ENCODE assay signal across 25 cellular contexts in genomic region chr5:36246011-36246410, GRCh38. TPM values are rescaled to one million over a fixed set of nuclear protein-coding genes. Genes with fewer than 3 reads are reported as not detected.
A peak's percentile ranks its signal among the peaks of the same experiment; 100 is the strongest.
DNase-seq lines count a peak whose midpoint lies in the region; ATAC-seq, FAIRE-seq and TF ChIP-seq lines count a peak whose summit lies in the region.
"Had no signal": no experiment of that assay in that cellular context is flagged by ENCODE, and none has a peak within 500 bp of the region (broad histone marks: within the 10 kb centered on the region; RNA-seq: fewer than 3 reads in every experiment).

No MANE protein-coding gene starts in this region.

- no peak for ATAC-seq in HepG2
- ATAC-seq in right lobe of liver, result no peak
- ATAC-seq: A549 had no signal

- CTCF ChIA-PET in HepG2 (lab: Yijun Ruan, JAX; ENCODE audit: low intra/inter-chr PET ratio, low total read pairs), result no interaction called here

- intact Hi-C loops in HepG2 (cut with micrococcal nuclease; ENCODE audit: unreplicated experiment), result no loop called here
- intact Hi-C loops in right lobe of liver (cut with DNase I), result no loop called here

- POLR2A ChIA-PET in HepG2 (lab: Yijun Ruan, JAX), result no interaction called here

- no peak for TF ChIP-seq RAD21 in HepG2 (CRISPR knock-in tag; IDR thresholded peaks at IDR 0.05)

- H3K4me3 ChIP-seq in HepG2 (replicated peaks in 1 of 3; ENCODE audit: insufficient read depth in 1 of 3, low read depth in 2 of 3, low read length in 3 of 3), result no peak overlapping the region
- no peak overlapping the region for H3K4me3 ChIP-seq in right lobe of liver
- H3K4me3 ChIP-seq in hepatocyte, result no peak overlapping the region
- H3K4me3 ChIP-seq: A549, BLaER1 had no signal

- H3K9me3 ChIP-seq in HepG2 (ENCODE audit: low read length) (no peaks in the 10 kb centered on the region), right lobe of liver (no peaks in the 10 kb centered on the region), hepatocyte (ENCODE audit: low read depth) (no peaks in the 10 kb centered on the region)
- H3K9me3 ChIP-seq: A549, BLaER1, Caco-2 had no signal

- H3K9ac ChIP-seq in HepG2 (ENCODE audit: insufficient read depth, low read depth, low read length), result no peak overlapping the region
- H3K9ac ChIP-seq: BLaER1 had no signal

- H3K36me3 ChIP-seq in HepG2 (replicated peaks in 1 of 2; ENCODE audit: control insufficient read depth in 1 of 2, insufficient read depth in 2 of 2, low read length in 2 of 2), result no peaks in the 10 kb centered on the region
- H3K36me3 ChIP-seq in right lobe of liver, result no peaks in the 10 kb centered on the region
- H3K36me3 ChIP-seq in hepatocyte (replicated peaks; ENCODE audit: insufficient read depth, low read depth), result no peaks in the 10 kb centered on the region
- H3K36me3 ChIP-seq: BE2C, BLaER1 had no signal

- in situ Hi-C loops in HepG2 (cut with HindIII; ENCODE audit: extremely low pct_ligation_motif_present, low pct_unique_long_range_greater_than_20kb), result no loop called here

- WGBS in HepG2 (ENCODE audit: low lambda C conversion rate), result 83% methylated on average over 5 of the region's 5 CpGs
- WGBS in right lobe of liver (ENCODE audit: insufficient coverage, low coverage, low lambda C conversion rate, missing lambda C conversion rate), result 72% methylated on average over 5 of the region's 5 CpGs
- 78% methylated on average over 5 of the region's 5 CpGs for WGBS in hepatocyte (ENCODE audit: low lambda C conversion rate, missing lambda C conversion rate)

- H2AFZ ChIP-seq in HepG2 (ENCODE audit: low read length) (no peak overlapping the region), hepatocyte (no peak overlapping the region)

- H3K4me2 ChIP-seq in HepG2 (ENCODE audit: low read depth, low read length), result no peak overlapping the region
- H3K4me2 ChIP-seq in hepatocyte, result peak overlapping the region; percentile 44
- H3K4me2 ChIP-seq: A549, BLaER1 had no signal

- no peak for FAIRE-seq in HepG2 (lab: Jason Lieb, UNC)
- FAIRE-seq: A549, D721Med, G401.6, GM12891, GM19239 had no signal

- no peak for TF ChIP-seq CTCF in HepG2 (CRISPR knock-in tag; IDR thresholded peaks at IDR 0.05)
- TF ChIP-seq CTCF in right lobe of liver (IDR thresholded peaks at IDR 0.05), result no peak
- TF ChIP-seq CTCF in hepatocyte (IDR thresholded peaks at IDR 0.05; ENCODE audit: poor library complexity), result no peak

- no peak for DNase-seq in HepG2 (ENCODE audit: low spot score)
- no peak for DNase-seq in right lobe of liver
- no peak for DNase-seq in hepatocyte (ENCODE audit: low spot score)
- DNase-seq in COLO668 (lab: John Stamatoyannopoulos, UW; ENCODE audit: unreplicated experiment), result no peak
- no peak for DNase-seq in NCI-H510A (lab: John Stamatoyannopoulos, UW)
- DNase-seq: ACHN; BE2C; C1 segment of cervical spinal cord; Caco-2; Calu3; CD4-positive, alpha-beta memory T cell; CD4-positive, CD25-positive, alpha-beta regulatory T cell; CD8-positive, alpha-beta memory T cell; DMS79 treated with DMSO at 0.1 percent for 48 hours; GF-D8 had no signal

- no peaks in the 10 kb centered on the region for H3K9me2 ChIP-seq in hepatocyte (replicated peaks; ENCODE audit: insufficient read depth)

- no TSS peak for BruUV-seq in HepG2 (replicated peaks; lab: Mats Ljungman, UMichigan)

- no peak for TF ChIP-seq EP300 in HepG2 (IDR thresholded peaks at IDR 0.05; ENCODE audit: low read depth in 2 of 2, low read length in 2 of 2)
- TF ChIP-seq EP300 in HepG2 (CRISPR knock-in tag; IDR thresholded peaks at IDR 0.05; ENCODE audit: borderline replicate concordance), result no peak

- H3K27me3 ChIP-seq in HepG2 (ENCODE audit: control insufficient read depth in 1 of 2, insufficient read depth in 2 of 2, low read length in 2 of 2) (no peaks in the 10 kb centered on the region), right lobe of liver (no peaks in the 10 kb centered on the region), hepatocyte (no peaks in the 10 kb centered on the region)
- H3K27me3 ChIP-seq: BE2C, BLaER1 had no signal

- H3K4me1 ChIP-seq in HepG2 (ENCODE audit: insufficient read depth, low read length) (peaks cover 15% of the 10 kb centered on the region), right lobe of liver (peaks cover 0 to 14% (median 3%) of the 10 kb centered on the region in 4 donors), hepatocyte (ENCODE audit: insufficient read depth) (peaks cover 11% of the 10 kb centered on the region)
- H3K4me1 ChIP-seq: BE2C had no signal

- peaks cover under 1% of the 10 kb centered on the region for H3K79me2 ChIP-seq in HepG2 (ENCODE audit: insufficient read depth, low read length)
- H3K79me2 ChIP-seq in hepatocyte, result no peaks in the 10 kb centered on the region

- TF ChIP-seq POLR2A in HepG2 (IDR thresholded peaks at IDR 0.05; ENCODE audit: insufficient read depth in 1 of 2, low read depth in 2 of 2, low read length in 2 of 2) (no peak), right lobe of liver (IDR thresholded peaks at IDR 0.05) (no peak)

- H4K20me1 ChIP-seq in HepG2 (ENCODE audit: insufficient read depth, low read length) (no peaks in the 10 kb centered on the region), hepatocyte (ENCODE audit: insufficient read depth, poor library complexity, severe bottlenecking) (no peaks in the 10 kb centered on the region)
- H4K20me1 ChIP-seq: BLaER1 had no signal

- H3K27ac ChIP-seq in HepG2 (ENCODE audit: extremely low read length, insufficient read depth, low read length) (no peak overlapping the region), right lobe of liver (no peak overlapping the region), hepatocyte (peak overlapping the region; percentile 76)
- H3K27ac ChIP-seq: 22Rv1, A549, BLaER1 had no signal

TF ChIP-seq in HepG2, 621 proteins besides CTCF, POLR2A, EP300 and RAD21:
- TF ChIP-seq CHD4 (IDR thresholded peaks at IDR 0.05; ENCODE audit: borderline replicate concordance, low read length) (no peak), CEBPB (IDR thresholded peaks at IDR 0.05; ENCODE audit: borderline replicate concordance, low read depth, low read length) (peak; percentile 25; the same call in 1 of the 2 replicates), ZNF781 (CRISPR knock-in tag; IDR thresholded peaks at IDR 0.05; ENCODE audit: borderline replicate concordance, not compliant biosample characterization) (no peak)
TF ChIP-seq in HepG2: peak in this region for 1.

RNA-seq across cellular contexts. Expression of gene NADK2, which starts 4.3 kb away (rescaled TPM):
- total RNA-seq in HepG2 (2016; rRNA removed; fragmentation: Illumina TruSeq; extraction: Trizol) (71.4 and 94.9 TPM in 2 replicates), right lobe of liver (100 to 1,000 TPM; 102 to 253 (median 142) TPM), hepatocyte (83.0 and 102 TPM in 2 replicates)
- total RNA-seq in HepG2 (2016; cell fraction: cytosol; rRNA removed; fragmentation: Illumina TruSeq; extraction: Trizol; ENCODE audit: low read depth), result 16.2 and 22.5 TPM in 2 replicates
- 66.3 and 99.8 TPM in 2 replicates for total RNA-seq in HepG2 (2016; cell fraction: insoluble cytoplasmic fraction; rRNA removed; fragmentation: Illumina TruSeq; extraction: Trizol)
- 39.1 and 45.5 TPM in 2 replicates for total RNA-seq in HepG2 (2016; cell fraction: membrane; rRNA removed; fragmentation: Illumina TruSeq; extraction: Trizol)
- 36.8 and 39.2 TPM in 2 replicates for total RNA-seq in HepG2 (2016; cell fraction: nucleus; rRNA removed; fragmentation: Illumina TruSeq; extraction: Trizol)
- polyA plus RNA-seq in HepG2 (2011; rRNA removed) (13.9 and 14.6 TPM in 2 replicates), hepatocyte (33.8 and 43.1 TPM in 2 replicates)
- 6.9 and 10.4 TPM in 2 replicates for polyA plus RNA-seq in HepG2 (2011; cell fraction: cytosol; rRNA removed)
- 5.7 and 12.0 TPM in 2 replicates for polyA plus RNA-seq in HepG2 (2011; cell fraction: nucleus; rRNA removed)
- polyA plus RNA-seq in HepG2 (2012), result 28.2 and 41.4 TPM in 2 replicates
- polyA plus RNA-seq in HepG2 (2016; cell fraction: cytosol; fragmentation: Illumina TruSeq; extraction: Trizol; ENCODE audit: low read depth), result 11.5 and 11.7 TPM in 2 replicates
- 63.7 and 67.5 TPM in 2 replicates for polyA plus RNA-seq in HepG2 (2016; cell fraction: insoluble cytoplasmic fraction; fragmentation: Illumina TruSeq; extraction: Trizol; ENCODE audit: low read depth)
- polyA plus RNA-seq in HepG2 (2016; cell fraction: membrane; fragmentation: Illumina TruSeq; extraction: Trizol; ENCODE audit: low read depth), result 21.2 and 22.8 TPM in 2 replicates
- polyA plus RNA-seq in HepG2 (2016; cell fraction: nucleus; fragmentation: Illumina TruSeq; extraction: Trizol; ENCODE audit: insufficient read depth, low read depth), result 67.8 and 71.3 TPM in 2 replicates
- polyA minus RNA-seq in HepG2 (2011; rRNA and poly(A)+ RNA removed; ENCODE audit: low replicate concordance), result 15.0 and 26.4 TPM in 2 replicates
- 20.1 and 29.7 TPM in 2 replicates for polyA minus RNA-seq in HepG2 (2011; cell fraction: cytosol; rRNA and poly(A)+ RNA removed)
- 14.9 and 16.9 TPM in 2 replicates for polyA minus RNA-seq in HepG2 (2011; cell fraction: nucleus; rRNA and poly(A)+ RNA removed)

RNA-seq across cellular contexts. Expression of gene RANBP3L, which starts 55.7 kb away (rescaled TPM):
- total RNA-seq in HepG2 (2016; rRNA removed; fragmentation: Illumina TruSeq; extraction: Trizol) (0.09 TPM in 1 of 2 replicates, not detected in the other), right lobe of liver (1 to 10 TPM in 4 of 6 experiments, under 1 TPM in 2; 0.22 to 5.0 (median 1.3) TPM), hepatocyte (3.8 and 6.5 TPM in 2 replicates)
- total RNA-seq in HepG2 (2016; cell fraction: cytosol; rRNA removed; fragmentation: Illumina TruSeq; extraction: Trizol; ENCODE audit: low read depth), result not detected in 2 replicates
- not detected in 2 replicates for total RNA-seq in HepG2 (2016; cell fraction: insoluble cytoplasmic fraction; rRNA removed; fragmentation: Illumina TruSeq; extraction: Trizol)
- total RNA-seq in HepG2 (2016; cell fraction: membrane; rRNA removed; fragmentation: Illumina TruSeq; extraction: Trizol), result not detected in 2 replicates
- total RNA-seq in HepG2 (2016; cell fraction: nucleus; rRNA removed; fragmentation: Illumina TruSeq; extraction: Trizol), result 0.84 TPM in 1 of 2 replicates, not detected in the other
- polyA plus RNA-seq in HepG2 (2011; rRNA removed) (not detected in 2 replicates), hepatocyte (0.28 and 0.46 TPM in 2 replicates)
- polyA plus RNA-seq in HepG2 (2011; cell fraction: cytosol; rRNA removed), result 0.01 TPM in 1 of 2 replicates, not detected in the other
- polyA plus RNA-seq in HepG2 (2011; cell fraction: nucleus; rRNA removed), result not detected in 2 replicates
- 0.15 and 0.25 TPM in 2 replicates for polyA plus RNA-seq in HepG2 (2012)
- not detected in 2 replicates for polyA plus RNA-seq in HepG2 (2016; cell fraction: cytosol; fragmentation: Illumina TruSeq; extraction: Trizol; ENCODE audit: low read depth)
- polyA plus RNA-seq in HepG2 (2016; cell fraction: insoluble cytoplasmic fraction; fragmentation: Illumina TruSeq; extraction: Trizol; ENCODE audit: low read depth), result not detected in 2 replicates
- not detected in 2 replicates for polyA plus RNA-seq in HepG2 (2016; cell fraction: membrane; fragmentation: Illumina TruSeq; extraction: Trizol; ENCODE audit: low read depth)
- not detected in 2 replicates for polyA plus RNA-seq in HepG2 (2016; cell fraction: nucleus; fragmentation: Illumina TruSeq; extraction: Trizol; ENCODE audit: insufficient read depth, low read depth)
- 1.2 TPM in 1 of 2 replicates, not detected in the other for polyA minus RNA-seq in HepG2 (2011; rRNA and poly(A)+ RNA removed; ENCODE audit: low replicate concordance)
- not detected in 2 replicates for polyA minus RNA-seq in HepG2 (2011; cell fraction: cytosol; rRNA and poly(A)+ RNA removed)
- not detected in 2 replicates for polyA minus RNA-seq in HepG2 (2011; cell fraction: nucleus; rRNA and poly(A)+ RNA removed)
- total RNA-seq: A172; Calu3; CD4-positive, alpha-beta memory T cell; CD4-positive, CD25-positive, alpha-beta regulatory T cell; CD8-positive, alpha-beta memory T cell had no signal
- polyA plus RNA-seq: A549; AG04450; CD14-positive monocyte; CD4-positive, alpha-beta memory T cell; CD4-positive, CD25-positive, alpha-beta regulatory T cell; CD8-positive, alpha-beta memory T cell had no signal
